Comparison of ENCODE assay signal across 15 cellular contexts in genomic region chr9:121393318-121393717, GRCh38. TPM values are rescaled to one million over a fixed set of nuclear protein-coding genes. Genes with fewer than 3 reads are reported as not detected.
DNase-seq lines count a peak whose midpoint lies in the region; ATAC-seq lines count a peak whose summit lies in the region.
"Had no signal": no experiment of that assay in that cellular context is flagged by ENCODE, and none has a peak within 500 bp of the region (broad histone marks: within the 10 kb centered on the region; RNA-seq: fewer than 3 reads in every experiment).

No MANE protein-coding gene starts in this region.

- H3K4me3 Mint-ChIP-seq in activated T-cell treated with anti-CD3 and anti-CD28 coated beads, Interleukin-2, amount 50 U/mL, for 72 hours: no peak overlapping the region
- H3K4me3 Mint-ChIP-seq: B cell had no signal

- H3K27ac Mint-ChIP-seq in activated T-cell treated with anti-CD3 and anti-CD28 coated beads, Interleukin-2, amount 50 U/mL, for 72 hours: no peak overlapping the region
- H3K27ac Mint-ChIP-seq: B cell had no signal

- H3K4me1 Mint-ChIP-seq in activated T-cell treated with anti-CD3 and anti-CD28 coated beads, Interleukin-2, amount 50 U/mL, for 72 hours (ENCODE audit: low read depth): peaks cover 10% of the 10 kb centered on the region
- H3K4me1 Mint-ChIP-seq: B cell had no signal

- peak overlapping the region; percentile 89 for H3K27ac ChIP-seq in epithelial cell of prostate
- H3K27ac ChIP-seq: upper lobe of left lung had no signal

- no peaks in the 10 kb centered on the region for H3K36me3 Mint-ChIP-seq in activated T-cell treated with anti-CD3 and anti-CD28 coated beads, Interleukin-2, amount 50 U/mL, for 72 hours (ENCODE audit: insufficient read depth in 2 of 2)

- DNase-seq in A172 (ENCODE audit: low spot score) (peak; percentile 25), GDM1 (lab: John Stamatoyannopoulos, UW) (peak; percentile 78), RKO (ENCODE audit: low spot score) (peak; percentile 29), epithelial cell of prostate (ENCODE audit: low read depth, low spot score) (no peak), amniotic stem cell (lab: John Stamatoyannopoulos, UW) (no peak)
- no peak for DNase-seq in activated T-cell treated with anti-CD3 and anti-CD28 coated beads, Interleukin-2, amount 50 U/mL, for 72 hours
- DNase-seq: activated naive CD4-positive, alpha-beta T cell treated with anti-CD3 and anti-CD28 coated beads, Interleukin-2, amount 50 U/mL, for 16 hours; central memory CD4-positive, alpha-beta T cell; NCI-H1092; NCI-H2227 treated with DMSO at 0.1 percent for 48 hours; upper lobe of left lung had no signal

- no peaks in the 10 kb centered on the region for H3K9me3 Mint-ChIP-seq in activated T-cell treated with anti-CD3 and anti-CD28 coated beads, Interleukin-2, amount 50 U/mL, for 72 hours

- H3K27me3 Mint-ChIP-seq in activated T-cell treated with anti-CD3 and anti-CD28 coated beads, Interleukin-2, amount 50 U/mL, for 72 hours (ENCODE audit: low read depth): no peaks in the 10 kb centered on the region
- H3K27me3 Mint-ChIP-seq: B cell had no signal

- no peak for ATAC-seq in HG03521 (IDR thresholded peaks at IDR 0.05; ENCODE audit: unreplicated experiment)
- ATAC-seq in activated T-cell treated with anti-CD3 and anti-CD28 coated beads, Interleukin-2, amount 50 U/mL, for 72 hours (replicated peaks in 1 of 2): no peak
- no peak for ATAC-seq in HG02642 (IDR thresholded peaks at IDR 0.05; ENCODE audit: poor library complexity, unreplicated experiment)
- ATAC-seq: left lobe of liver had no signal

RNA-seq across cellular contexts. Expression of gene STOM, which starts 23.3 kb away (rescaled TPM):
- 110 and 157 TPM in 2 replicates for total RNA-seq in A172 (2014; rRNA removed; shearing (Covaris generic))
- 10 to 100 TPM; 63.7 to 90.6 TPM for total RNA-seq in activated T-cell treated with anti-CD3 and anti-CD28 coated beads, Interleukin-2, amount 50 U/mL, for 72 hours

Comparison
In these comparisons a context has a peak if more than half of its experiments do, and no peak if none do; other contexts are left out.
1. DNase-seq: peak in A172 (single experiment), GDM1 (single experiment) and RKO (single experiment); none in epithelial cell of prostate (single experiment), activated T-cell treated with anti-CD3 and anti-CD28 coated beads, Interleukin-2, amount 50 U/mL, for 72 hours (0 of 2) and amniotic stem cell (single experiment).